ENCODE assay signal across 1 cellular context in genomic region chr6:29451471-29452193, GRCh38.
TF ChIP-seq lines count a peak whose summit lies in the region.

No MANE protein-coding gene starts in this region.

TF ChIP-seq in K562, 482 proteins besides CTCF, POLR2A, EP300 and RAD21:
- peak; percentile 58 for TF ChIP-seq FOSL1 (tag; conservative IDR thresholded peaks at IDR 0.05)
- TF ChIP-seq GTF2F1 (IDR thresholded peaks at IDR 0.05; ENCODE audit: low read depth, low read length) = no peak
- 0 out of 2 replicates have a peak, but pooled peaks have one; percentile 20 for TF ChIP-seq BCOR (IDR thresholded peaks at IDR 0.05)
- peak; percentile 78 for TF ChIP-seq RBM25 (IDR thresholded peaks at IDR 0.05; ENCODE audit: low read depth, low read length, severe bottlenecking)
- TF ChIP-seq TEAD1 (CRISPR knock-in tag; IDR thresholded peaks at IDR 0.05) = peak in 1 of 2 experiments; percentile 41; a peak in 1 of 4 replicates
- TF ChIP-seq ZNF146 (CRISPR knock-in tag; IDR thresholded peaks at IDR 0.05; ENCODE audit: unreplicated experiment) = peak; percentile 98
- no peak for TF ChIP-seq ZNF184 (CRISPR knock-in tag; IDR thresholded peaks at IDR 0.05)
